Comparison of ENCODE assay signal across 9 cellular contexts in genomic region chr1:204162498-204163074, GRCh38. TPM values are rescaled to one million over a fixed set of nuclear protein-coding genes. Genes with fewer than 3 reads are reported as not detected.
DNase-seq lines count a peak whose midpoint lies in the region; ATAC-seq, FAIRE-seq and TF ChIP-seq lines count a peak whose summit lies in the region.
"Had no signal": no experiment of that assay in that cellular context is flagged by ENCODE, and none has a peak within 500 bp of the region (broad histone marks: within the 10 kb centered on the region; RNA-seq: fewer than 3 reads in every experiment).

No MANE protein-coding gene starts in this region.

- DNase-seq in A549 (ENCODE audit: low read depth in 1 of 2, low spot score in 1 of 2) = peak; percentile 77 to 85
- peak; percentile 84 for DNase-seq in GM19238 (ENCODE audit: insufficient read length, low spot score)
- peak; percentile 72 for DNase-seq in NCI-H1105 (lab: John Stamatoyannopoulos, UW)
- DNase-seq in SK-N-SH = peak; percentile 91
- DNase-seq in activated naive CD4-positive, alpha-beta T cell (lab: John Stamatoyannopoulos, UW) = peak; percentile 55 to 76 (median 71)
- DNase-seq in glomerular visceral epithelial cell (ENCODE audit: extremely low spot score) = peak; percentile 86
- DNase-seq in type B pancreatic cell (ENCODE audit: extremely low spot score, unreplicated experiment) = peak; percentile 90

- H3K4me1 ChIP-seq in A549 (no peaks in the 10 kb centered on the region), SK-N-SH (ENCODE audit: control insufficient read depth in 1 of 2, insufficient read depth in 2 of 2, low read depth in 1 of 2, low read length in 1 of 2) (no peaks in the 10 kb centered on the region; a peak in 1 of 4 replicates), parathyroid adenoma (no peaks in the 10 kb centered on the region)

- CTCF ChIA-PET in A549 (lab: Yijun Ruan, JAX) (interaction anchor here (0.5 to 16.3 kb wide), 88 partner anchors 10 to 989 kb away, joined by 3 to 314 read pairs (median 5); partner anchors contain the start of genes ETNK2, GOLT1A, KISS1 and PLEKHA6), SK-N-SH (lab: Yijun Ruan, JAX) (interaction anchor here (0.6 to 20.5 kb wide), 82 partner anchors 9 to 495 kb away, joined by 3 to 302 read pairs (median 6); partner anchors contain the start of genes ETNK2, GOLT1A, KISS1 and PIK3C2B)

- TF ChIP-seq EP300 in A549 (IDR thresholded peaks at IDR 0.05) = no peak
- no peak for TF ChIP-seq EP300 in SK-N-SH (IDR thresholded peaks at IDR 0.05; ENCODE audit: borderline replicate concordance in 1 of 2, low read depth in 1 of 2, low read length in 1 of 2)

- H3K4me3 ChIP-seq in A549 (no peak overlapping the region), SK-N-SH (ENCODE audit: low read depth in 2 of 2, low read length in 1 of 2) (peak overlapping the region in 1 of 2 experiments; percentile 20; a peak in 1 of 4 replicates), parathyroid adenoma (ENCODE audit: low read depth, low read length) (no peak overlapping the region)

- ATAC-seq in A549 = peak; percentile 89 to 98

- FAIRE-seq in A549 (lab: Jason Lieb, UNC) = no peak

- H2AFZ ChIP-seq in SK-N-SH (ENCODE audit: low read depth) = no peak overlapping the region
- H2AFZ ChIP-seq in parathyroid adenoma = no peak overlapping the region

- H3K4me1 Mint-ChIP-seq in type B pancreatic cell (ENCODE audit: unreplicated experiment) = peaks cover 5% of the 10 kb centered on the region

- no peak overlapping the region for H3K4me3 Mint-ChIP-seq in type B pancreatic cell

- H3K79me2 ChIP-seq in SK-N-SH (ENCODE audit: insufficient read depth) = no peaks in the 10 kb centered on the region
- H3K79me2 ChIP-seq in parathyroid adenoma = no peaks in the 10 kb centered on the region

- no peaks in the 10 kb centered on the region for H3F3A ChIP-seq in SK-N-SH (replicated peaks; ENCODE audit: insufficient read depth)

- H3K27ac ChIP-seq in A549 = no peak overlapping the region
- no peak overlapping the region for H3K27ac ChIP-seq in SK-N-SH (ENCODE audit: low read depth in 2 of 2, low read length in 1 of 2)
- no peak overlapping the region for H3K27ac ChIP-seq in parathyroid adenoma

- H3K9me3 ChIP-seq in A549 = no peaks in the 10 kb centered on the region
- no peaks in the 10 kb centered on the region for H3K9me3 ChIP-seq in SK-N-SH
- no peaks in the 10 kb centered on the region for H3K9me3 ChIP-seq in parathyroid adenoma (ENCODE audit: control insufficient read depth, low read length)

- no peaks in the 10 kb centered on the region for H3K9me2 ChIP-seq in SK-N-SH

- H3K27me3 ChIP-seq in SK-N-SH (ENCODE audit: insufficient read depth) (no peaks in the 10 kb centered on the region), parathyroid adenoma (ENCODE audit: control insufficient read depth, insufficient read depth, low read length) (no peaks in the 10 kb centered on the region)

- H4K20me1 ChIP-seq in SK-N-SH (ENCODE audit: insufficient read depth) = no peaks in the 10 kb centered on the region

- POLR2A ChIA-PET in A549 (lab: Yijun Ruan, JAX) = interaction anchor here (0.7 kb wide), 1 partner anchor 835 kb away, joined by 5 read pairs; no protein-coding TSS in a partner anchor
- POLR2A ChIA-PET in SK-N-SH (lab: Yijun Ruan, JAX) = no interaction called here

- H3K36me3 ChIP-seq in SK-N-SH (replicated peaks in 1 of 2; ENCODE audit: control insufficient read depth in 1 of 2, insufficient read depth in 2 of 2, low read length in 1 of 2) (no peaks in the 10 kb centered on the region), parathyroid adenoma (ENCODE audit: control insufficient read depth, insufficient read depth, low read length) (no peaks in the 10 kb centered on the region)

- no peaks in the 10 kb centered on the region for H3K9me3 Mint-ChIP-seq in type B pancreatic cell

- TF ChIP-seq POLR2A in A549 (IDR thresholded peaks at IDR 0.05; ENCODE audit: low read length) = no peak

- H3K9ac ChIP-seq in SK-N-SH (no peak overlapping the region), parathyroid adenoma (no peak overlapping the region)

- no peaks in the 10 kb centered on the region for H3K36me3 Mint-ChIP-seq in type B pancreatic cell

- peak; percentile 97 for TF ChIP-seq RAD21 in A549 (conservative IDR thresholded peaks at IDR 0.05 in 1 of 2, IDR thresholded peaks at IDR 0.05 in 1 of 2)
- TF ChIP-seq RAD21 in SK-N-SH (IDR thresholded peaks at IDR 0.05; ENCODE audit: low read length) = peak; percentile 99

- peak; percentile 98 for TF ChIP-seq CTCF in A549 (IDR thresholded peaks at IDR 0.05)
- peak; percentile 98 for TF ChIP-seq CTCF in SK-N-SH (IDR thresholded peaks at IDR 0.05)
- peak; percentile 94 for TF ChIP-seq CTCF in parathyroid adenoma (IDR thresholded peaks at IDR 0.05)
- TF ChIP-seq CTCF in type B pancreatic cell (conservative IDR thresholded peaks at IDR 0.05) = peak; percentile 99

- H3K4me2 ChIP-seq in A549 (no peak overlapping the region), SK-N-SH (no peak overlapping the region), parathyroid adenoma (ENCODE audit: low read length) (no peak overlapping the region)

- H3K27me3 Mint-ChIP-seq in type B pancreatic cell = peaks cover 22% of the 10 kb centered on the region

- peak overlapping the region; percentile 79 for H3K27ac Mint-ChIP-seq in type B pancreatic cell

- 12% methylated on average over 7 of the region's 7 CpGs for WGBS in A549 (ENCODE audit: missing lambda C conversion rate)
- WGBS in SK-N-SH (ENCODE audit: low lambda C conversion rate) = 25% methylated on average over 4 of the region's 7 CpGs

TF ChIP-seq in A549, 52 proteins besides CTCF, POLR2A, EP300 and RAD21:
- 0 out of 2 replicates have a peak, but pooled peaks have one; percentile 36 for TF ChIP-seq HOXB5 (CRISPR knock-in tag; IDR thresholded peaks at IDR 0.05)
- no peak for TF ChIP-seq CBX2 (IDR thresholded peaks at IDR 0.05; ENCODE audit: borderline replicate concordance, low read depth)
- TF ChIP-seq EHF (CRISPR knock-in tag; IDR thresholded peaks at IDR 0.05) = no peak
- TF ChIP-seq SMC3 (IDR thresholded peaks at IDR 0.05) = peak; percentile 91
- TF ChIP-seq ZC3H11A (IDR thresholded peaks at IDR 0.05) = no peak
- TF ChIP-seq ZFP36 (IDR thresholded peaks at IDR 0.05; ENCODE audit: borderline replicate concordance, partially characterized antibody) = no peak
- no peak for TF ChIP-seq FOXS1 (CRISPR knock-in tag; IDR thresholded peaks at IDR 0.05)
- no peak for TF ChIP-seq CEBPB (IDR thresholded peaks at IDR 0.05)
- TF ChIP-seq ZNF302 (CRISPR knock-in tag; IDR thresholded peaks at IDR 0.05) = no peak
TF ChIP-seq in A549: peak in this region for 2.

TF ChIP-seq in SK-N-SH, 30 proteins besides CTCF, POLR2A, EP300 and RAD21 (continues in another document):
- TF ChIP-seq EZH2phosphoT487 (IDR thresholded peaks at IDR 0.05; ENCODE audit: borderline replicate concordance, low read depth) (no peak), USF2 (IDR thresholded peaks at IDR 0.05; ENCODE audit: borderline replicate concordance, low read depth, low read length) (no peak), TEAD4 (IDR thresholded peaks at IDR 0.05; ENCODE audit: borderline replicate concordance, insufficient read depth) (no peak)

RNA-seq across cellular contexts. Expression of gene REN, which starts 3.6 kb away (rescaled TPM):
- not detected in 2 replicates for polyA plus RNA-seq in A549 (2011; rRNA removed)
- polyA plus RNA-seq in A549 (2012; cell fraction: cytosol; rRNA removed) = not detected in 2 replicates
- polyA plus RNA-seq in A549 (2012; cell fraction: nucleus; rRNA removed) = not detected in 2 replicates
- polyA plus RNA-seq in A549 (2017; fragmentation: RNase III; extraction: RNeasy Plus Mini Kit Qiagen cat#74134 plus additional on column Dnase treatment) = not detected in 3 replicates
- not detected in 2 replicates for polyA minus RNA-seq in A549 (2011; rRNA and poly(A)+ RNA removed)
- not detected in 2 replicates for polyA plus RNA-seq in SK-N-SH (2012; rRNA removed)
- polyA plus RNA-seq in SK-N-SH (2012; cell fraction: cytosol; rRNA removed) = not detected in 2 replicates
- polyA plus RNA-seq in SK-N-SH (2012; cell fraction: nucleus; rRNA removed) = 0.05 TPM in 1 of 2 replicates, not detected in the other
- total RNA-seq in type B pancreatic cell (ENCODE audit: low replicate concordance) = 0.69 and 1.2 TPM in 2 replicates
- total RNA-seq: skeletal muscle tissue had no signal

RNA-seq across cellular contexts. Expression of gene ETNK2, which starts 10.7 kb away (rescaled TPM):
- polyA plus RNA-seq in A549 (2011; rRNA removed) (5.1 and 5.2 TPM in 2 replicates), A549 (2017; fragmentation: RNase III; extraction: RNeasy Plus Mini Kit Qiagen cat#74134 plus additional on column Dnase treatment) (2.3 to 3.5 TPM (median 3.4 TPM) in 3 replicates), SK-N-SH (2012; rRNA removed) (16.1 and 20.1 TPM in 2 replicates)
- polyA plus RNA-seq in A549 (2012; cell fraction: cytosol; rRNA removed) = 2.7 and 4.5 TPM in 2 replicates
- 2.1 and 3.5 TPM in 2 replicates for polyA plus RNA-seq in A549 (2012; cell fraction: nucleus; rRNA removed)
- 5.1 and 6.7 TPM in 2 replicates for polyA minus RNA-seq in A549 (2011; rRNA and poly(A)+ RNA removed)
- 16.7 and 18.3 TPM in 2 replicates for polyA plus RNA-seq in SK-N-SH (2012; cell fraction: cytosol; rRNA removed)
- 8.4 and 10.6 TPM in 2 replicates for polyA plus RNA-seq in SK-N-SH (2012; cell fraction: nucleus; rRNA removed)
- 7.3 and 10.0 TPM in 2 replicates for total RNA-seq in type B pancreatic cell (ENCODE audit: low replicate concordance)

RNA-seq across cellular contexts. Expression of gene KISS1, which starts 33.7 kb away (rescaled TPM):
- polyA plus RNA-seq in A549 (2011; rRNA removed) (0.23 TPM in 1 of 2 replicates, not detected in the other), A549 (2017; fragmentation: RNase III; extraction: RNeasy Plus Mini Kit Qiagen cat#74134 plus additional on column Dnase treatment) (not detected in 3 replicates), SK-N-SH (2012; rRNA removed) (0.10 TPM in 1 of 2 replicates, not detected in the other)
- 0.11 and 0.13 TPM in 2 replicates for polyA plus RNA-seq in A549 (2012; cell fraction: cytosol; rRNA removed)
- polyA plus RNA-seq in A549 (2012; cell fraction: nucleus; rRNA removed) = 0.13 TPM in 1 of 2 replicates, not detected in the other
- not detected in 2 replicates for polyA minus RNA-seq in A549 (2011; rRNA and poly(A)+ RNA removed)
- polyA plus RNA-seq in SK-N-SH (2012; cell fraction: cytosol; rRNA removed) = 0.08 TPM in 1 of 2 replicates, not detected in the other
- 0.12 TPM in 1 of 2 replicates, not detected in the other for polyA plus RNA-seq in SK-N-SH (2012; cell fraction: nucleus; rRNA removed)
- 0.48 and 0.55 TPM in 2 replicates for total RNA-seq in type B pancreatic cell (ENCODE audit: low replicate concordance)
- total RNA-seq: skeletal muscle tissue had no signal

RNA-seq across cellular contexts. Expression of gene GOLT1A, which starts 51.2 kb away (rescaled TPM):
- polyA plus RNA-seq in A549 (2011; rRNA removed) (6.4 and 6.8 TPM in 2 replicates), A549 (2017; fragmentation: RNase III; extraction: RNeasy Plus Mini Kit Qiagen cat#74134 plus additional on column Dnase treatment) (1.8 to 2.8 TPM (median 2.4 TPM) in 3 replicates), SK-N-SH (2012; rRNA removed) (not detected in 2 replicates)
- 1.9 and 2.0 TPM in 2 replicates for polyA plus RNA-seq in A549 (2012; cell fraction: cytosol; rRNA removed)
- polyA plus RNA-seq in A549 (2012; cell fraction: nucleus; rRNA removed) = 1.5 and 2.5 TPM in 2 replicates
- 6.7 and 8.5 TPM in 2 replicates for polyA minus RNA-seq in A549 (2011; rRNA and poly(A)+ RNA removed)
- polyA plus RNA-seq in SK-N-SH (2012; cell fraction: cytosol; rRNA removed) = 0.04 and 0.05 TPM in 2 replicates
- not detected in 2 replicates for polyA plus RNA-seq in SK-N-SH (2012; cell fraction: nucleus; rRNA removed)
- total RNA-seq in type B pancreatic cell (ENCODE audit: low replicate concordance) = 7.0 and 9.7 TPM in 2 replicates
- total RNA-seq: skeletal muscle tissue had no signal

Comparison
In these comparisons a context has a peak if more than half of its experiments do, and no peak if none do; other contexts are left out.
1. Of the 12 proteins assayed by ChIP-seq in both A549 and SK-N-SH: peak only in A549: none; only in SK-N-SH: CHD2 and RCOR1; in both: CTCF, RAD21 and SMC3; in neither: 7.